Comparison of ENCODE assay signal across 2 cellular contexts in genomic region chr6:34445313-34445860, GRCh38.
TF ChIP-seq lines count a peak whose summit lies in the region.

No MANE protein-coding gene starts in this region.

TF ChIP-seq in HepG2, 621 proteins besides CTCF, POLR2A, EP300 and RAD21:
- TF ChIP-seq ZNF543 (CRISPR knock-in tag; IDR thresholded peaks at IDR 0.05) (peak; percentile 98), CCAR2 (optimal IDR thresholded peaks at IDR 0.05; ENCODE audit: low read depth, low read length) (no peak)

TF ChIP-seq in K562, 482 proteins besides CTCF, POLR2A, EP300 and RAD21:
- TF ChIP-seq E2F1 (CRISPR knock-in tag; IDR thresholded peaks at IDR 0.05) (no peak), ZBTB9 (CRISPR knock-in tag; IDR thresholded peaks at IDR 0.05) (no peak), E2F5 (CRISPR knock-in tag; IDR thresholded peaks at IDR 0.05) (no peak), FOXA3 (CRISPR knock-in tag; conservative IDR thresholded peaks at IDR 0.05 in 1 of 2, IDR thresholded peaks at IDR 0.05 in 1 of 2) (no peak), MEIS2 (IDR thresholded peaks at IDR 0.05; ENCODE audit: partially characterized antibody) (peak; percentile 34), E2F8 (IDR thresholded peaks at IDR 0.05; ENCODE audit: low read depth, partially characterized antibody) (no peak), SRSF1 (IDR thresholded peaks at IDR 0.05; ENCODE audit: low read depth, low read length) (no peak), EWSR1 (IDR thresholded peaks at IDR 0.05; ENCODE audit: borderline replicate concordance, low read depth, partially characterized antibody) (no peak), CAMTA2 (CRISPR knock-in tag; conservative IDR thresholded peaks at IDR 0.05) (no peak), BHLHE40 (IDR thresholded peaks at IDR 0.05; ENCODE audit: low read length) (0 out of 2 replicates have a peak, but pooled peaks have one; percentile 42), ZNF134 (CRISPR knock-in tag; conservative IDR thresholded peaks at IDR 0.05) (no peak), NFXL1 (CRISPR knock-in tag; IDR thresholded peaks at IDR 0.05) (no peak), RNF2 (IDR thresholded peaks at IDR 0.05) (no peak)
